ENCODE assay signal across 14 cellular contexts in the genomic region with DNA sequence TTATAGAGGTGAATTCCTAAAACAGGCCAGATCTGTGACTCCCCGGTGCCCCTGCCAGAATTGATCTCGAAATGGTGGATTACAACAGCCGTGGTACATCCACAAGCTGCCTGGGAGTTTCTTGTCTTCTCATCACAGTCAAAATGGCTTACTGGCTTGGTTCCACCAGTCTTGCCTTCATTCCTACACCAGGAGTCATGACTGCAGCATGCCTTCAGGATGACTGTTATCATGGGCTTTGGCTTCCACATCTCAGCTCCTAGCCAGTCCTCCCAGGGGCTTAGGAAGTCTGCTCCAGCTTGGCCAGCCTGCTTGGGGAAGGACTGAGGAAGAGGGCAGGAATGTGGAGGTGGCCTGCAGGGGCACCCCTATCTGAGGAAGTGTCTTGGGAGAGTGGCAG.
DNase-seq lines count a peak whose midpoint lies in the region; ATAC-seq and TF ChIP-seq lines count a peak whose summit lies in the region.
"Had no signal": no experiment of that assay in that cellular context is flagged by ENCODE, and none has a peak within 500 bp of the region (broad histone marks: within the 10 kb centered on the region; RNA-seq: fewer than 3 reads in every experiment).

No MANE protein-coding gene starts in this region.

- H3K36me3 ChIP-seq in mesendoderm (ENCODE audit: control insufficient read depth, insufficient read depth, low read length), result no peaks in the 10 kb centered on the region

- POLR2A ChIA-PET in AG04449 (lab: Yijun Ruan, JAX), result interaction anchor here (0.6 to 1.0 kb wide), 4 partner anchors 11 to 132 kb away, joined by 3 to 5 read pairs (median 4); no protein-coding TSS in a partner anchor

- no peak overlapping the region for H3K27ac Mint-ChIP-seq in activated naive CD8-positive, alpha-beta T cell treated with anti-CD3 and anti-CD28 coated beads, Interleukin-2, amount 50 U/mL, for 24 hours

- H4K5ac ChIP-seq in mesendoderm (ENCODE audit: low read length), result no peak overlapping the region

- ATAC-seq in HG02763 (IDR thresholded peaks at IDR 0.05; ENCODE audit: unreplicated experiment), result no peak
- no peak for ATAC-seq in activated naive CD8-positive, alpha-beta T cell treated with anti-CD3 and anti-CD28 coated beads, Interleukin-2, amount 50 U/mL, for 24 hours
- ATAC-seq: stimulated activated naive CD8-positive, alpha-beta T cell treated with anti-CD3 and anti-CD28 coated beads, Interleukin-15, Interleukin-2, amounts not matched to agents 100 U/mL and 50 U/mL, for 24 hours had no signal

- no peak overlapping the region for H3K4ac ChIP-seq in mesendoderm (ENCODE audit: low read depth, low read length)

- H3K4me1 Mint-ChIP-seq in activated naive CD8-positive, alpha-beta T cell treated with anti-CD3 and anti-CD28 coated beads, Interleukin-2, amount 50 U/mL, for 24 hours, result no peaks in the 10 kb centered on the region

- H2AK5ac ChIP-seq in mesendoderm (ENCODE audit: low read length), result no peak overlapping the region

- no peaks in the 10 kb centered on the region for H3K4me1 ChIP-seq in mesendoderm (ENCODE audit: control insufficient read depth, low read depth, low read length)

- H3K9ac ChIP-seq in mesendoderm (ENCODE audit: low read length), result no peak overlapping the region

- no peaks in the 10 kb centered on the region for H3K79me1 ChIP-seq in mesendoderm (ENCODE audit: low read length)

- H3K79me2 ChIP-seq in mesendoderm (ENCODE audit: control insufficient read depth, insufficient read depth, low read length), result no peaks in the 10 kb centered on the region

- no peak overlapping the region for H3K56ac ChIP-seq in mesendoderm (ENCODE audit: low read length)

- H3K4me3 ChIP-seq in AG04449 (ENCODE audit: low read depth, low read length), result no peak overlapping the region
- H3K4me3 ChIP-seq in cardiac fibroblast (replicated peaks in 1 of 2; ENCODE audit: low read depth in 2 of 2, low read length in 2 of 2), result no peak overlapping the region
- no peak overlapping the region for H3K4me3 ChIP-seq in mesendoderm (ENCODE audit: low read length)

- H3K23ac ChIP-seq in mesendoderm (ENCODE audit: low read length), result no peak overlapping the region

- H3K4me2 ChIP-seq in mesendoderm (ENCODE audit: low read length), result no peak overlapping the region

- WGBS in mesendoderm (ENCODE audit: extremely low coverage, insufficient coverage, low lambda C conversion rate), result no CpG with 5 or more reads among the region's 3 CpGs

- no peak overlapping the region for H2BK15ac ChIP-seq in mesendoderm (replicated peaks; ENCODE audit: low read depth)

- H3K27me3 Mint-ChIP-seq in activated naive CD8-positive, alpha-beta T cell treated with anti-CD3 and anti-CD28 coated beads, Interleukin-2, amount 50 U/mL, for 24 hours, result no peaks in the 10 kb centered on the region

- no peak overlapping the region for H2BK5ac ChIP-seq in mesendoderm (ENCODE audit: low read length)

- peaks cover 9% of the 10 kb centered on the region for H3K9me3 Mint-ChIP-seq in activated naive CD8-positive, alpha-beta T cell treated with anti-CD3 and anti-CD28 coated beads, Interleukin-2, amount 50 U/mL, for 24 hours

- H3K27me3 ChIP-seq in mesendoderm (ENCODE audit: insufficient read depth, low read length, poor library complexity), result no peaks in the 10 kb centered on the region

- no peak overlapping the region for H4K8ac ChIP-seq in mesendoderm (ENCODE audit: low read depth, low read length)

- no peak for TF ChIP-seq CTCF in AG04449 (IDR thresholded peaks at IDR 0.05; ENCODE audit: insufficient read depth, low read length, missing control alignments)
- TF ChIP-seq CTCF in cardiac fibroblast (IDR thresholded peaks at IDR 0.05; ENCODE audit: low read depth, low read length), result no peak

- H3K4me3 Mint-ChIP-seq in activated naive CD8-positive, alpha-beta T cell treated with anti-CD3 and anti-CD28 coated beads, Interleukin-2, amount 50 U/mL, for 24 hours, result no peak overlapping the region

- H3K36me3 Mint-ChIP-seq in activated naive CD8-positive, alpha-beta T cell treated with anti-CD3 and anti-CD28 coated beads, Interleukin-2, amount 50 U/mL, for 24 hours (ENCODE audit: low read depth), result no peaks in the 10 kb centered on the region

- DNase-seq in AG04449 (ENCODE audit: low read depth, low spot score) (peak; percentile 94), HT1080 (ENCODE audit: low read depth) (peak; percentile 91), cardiac fibroblast (ENCODE audit: low read depth in 2 of 2) (peak; percentile 98 to 99), mesendoderm (peak; percentile 68), NCI-H510A (lab: John Stamatoyannopoulos, UW) (no peak), cerebellar nuclear complex (lab: John Stamatoyannopoulos, UW) (no peak)
- no peak for DNase-seq in activated naive CD8-positive, alpha-beta T cell treated with anti-CD3 and anti-CD28 coated beads, Interleukin-2, amount 50 U/mL, for 24 hours
- DNase-seq: H7; kidney; NCI-H1694; SHP77; stimulated activated naive CD8-positive, alpha-beta T cell treated with anti-CD3 and anti-CD28 coated beads, Interleukin-15, Interleukin-2, amounts not matched to agents 100 U/mL and 50 U/mL, for 24 hours had no signal

- CTCF ChIA-PET in AG04449 (lab: Yijun Ruan, JAX), result interaction anchor here (1.1 to 1.8 kb wide), 3 partner anchors 12 to 29 kb away, joined by 3 to 4 read pairs (median 3); no protein-coding TSS in a partner anchor

- no peak overlapping the region for H3K27ac ChIP-seq in mesendoderm (ENCODE audit: low read depth, low read length)
- H3K27ac ChIP-seq: HL-60 had no signal

- H2BK120ac ChIP-seq in mesendoderm (ENCODE audit: low read depth, low read length), result no peak overlapping the region

- no peak overlapping the region for H3K18ac ChIP-seq in mesendoderm (ENCODE audit: low read length)

Comparison
In these comparisons a context has a peak if more than half of its experiments do, and no peak if none do; other contexts are left out.
1. DNase-seq: peak in AG04449 (single experiment), HT1080 (single experiment), cardiac fibroblast (2 of 2) and mesendoderm (single experiment); none in NCI-H510A (single experiment), activated naive CD8-positive, alpha-beta T cell treated with anti-CD3 and anti-CD28 coated beads, Interleukin-2, amount 50 U/mL, for 24 hours (single experiment) and cerebellar nuclear complex (0 of 2).